8 cellular contexts compared by ENCODE assay signal in genomic region chr12:125340791-125341190, GRCh38.
DNase-seq lines count a peak whose midpoint lies in the region; ATAC-seq and TF ChIP-seq lines count a peak whose summit lies in the region.

No MANE protein-coding gene starts in this region.

- no peak overlapping the region for H3K4me3 Mint-ChIP-seq in CD8-positive, alpha-beta memory T cell

- no peak overlapping the region for H3K4me2 ChIP-seq in MM.1S (ENCODE audit: low read depth, low read length)

- H3K9me2 ChIP-seq in MM.1S (replicated peaks; ENCODE audit: insufficient read depth, low read length) = no peaks in the 10 kb centered on the region

- H3K9me3 ChIP-seq in CD8-positive, alpha-beta memory T cell (ENCODE audit: low read length) = no peaks in the 10 kb centered on the region
- H3K9me3 ChIP-seq in MM.1S (replicated peaks; ENCODE audit: insufficient read depth, low read length) = no peaks in the 10 kb centered on the region

- no peak overlapping the region for H3K9ac ChIP-seq in MM.1S (ENCODE audit: low read length)

- no peak overlapping the region for H3K4me3 ChIP-seq in CD8-positive, alpha-beta memory T cell (ENCODE audit: low read length)
- no peak overlapping the region for H3K4me3 ChIP-seq in MM.1S (ENCODE audit: low read length)

- ATAC-seq in GM18870 (IDR thresholded peaks at IDR 0.05; ENCODE audit: unreplicated experiment) (no peak), GM21825 (IDR thresholded peaks at IDR 0.05; ENCODE audit: unreplicated experiment) (no peak)

- H3F3A ChIP-seq in MM.1S (ENCODE audit: insufficient read depth, low read length) = no peaks in the 10 kb centered on the region

- POLR2A ChIA-PET in CD8-positive, alpha-beta memory T cell (lab: Charles Lee) = no interaction called here

- H3K4me1 Mint-ChIP-seq in CD8-positive, alpha-beta memory T cell = no peaks in the 10 kb centered on the region

- no peak overlapping the region for H2AFZ ChIP-seq in MM.1S (ENCODE audit: low read length)

- H3K27ac ChIP-seq in CD8-positive, alpha-beta memory T cell (ENCODE audit: low read depth, low read length) = no peak overlapping the region
- no peak overlapping the region for H3K27ac ChIP-seq in MM.1S (ENCODE audit: low read length)

- H4K20me1 ChIP-seq in MM.1S (ENCODE audit: insufficient read depth, low read length) = no peaks in the 10 kb centered on the region

- no peaks in the 10 kb centered on the region for H3K27me3 ChIP-seq in CD8-positive, alpha-beta memory T cell (ENCODE audit: insufficient read depth, low read length, poor library complexity, severe bottlenecking)
- no peaks in the 10 kb centered on the region for H3K27me3 ChIP-seq in MM.1S (replicated peaks; ENCODE audit: insufficient read depth, low read length)

- no peaks in the 10 kb centered on the region for H3K36me3 ChIP-seq in CD8-positive, alpha-beta memory T cell (ENCODE audit: insufficient read depth, low read length)
- no peaks in the 10 kb centered on the region for H3K36me3 ChIP-seq in MM.1S (replicated peaks; ENCODE audit: insufficient read depth, low read length)

- peaks cover 8 to 24% of the 10 kb centered on the region in 2 donors for H3K27me3 Mint-ChIP-seq in CD8-positive, alpha-beta memory T cell

- peak; percentile 38 for DNase-seq in GM04504 (ENCODE audit: low read depth)
- DNase-seq in SK-MEL-5 (ENCODE audit: low read depth, low spot score) = peak; percentile 71
- DNase-seq in foreskin melanocyte = peak; percentile 69
- DNase-seq in putamen (ENCODE audit: low spot score) = peak; percentile 64
- DNase-seq in CD8-positive, alpha-beta memory T cell = no peak
- DNase-seq in MM.1S = no peak

- TF ChIP-seq CTCF in MM.1S (IDR thresholded peaks at IDR 0.05; ENCODE audit: low read length) = no peak

- no peaks in the 10 kb centered on the region for H3K79me2 ChIP-seq in MM.1S (ENCODE audit: low read length)

- peaks cover 0 to 3% (median 0%) of the 10 kb centered on the region in 5 donors for H3K9me3 Mint-ChIP-seq in CD8-positive, alpha-beta memory T cell

- H3K27ac Mint-ChIP-seq in CD8-positive, alpha-beta memory T cell = no peak overlapping the region

- no peaks in the 10 kb centered on the region for H3K4me1 ChIP-seq in CD8-positive, alpha-beta memory T cell (ENCODE audit: insufficient read depth, low read length)
- H3K4me1 ChIP-seq in MM.1S (ENCODE audit: low read length) = no peaks in the 10 kb centered on the region

- H3K36me3 Mint-ChIP-seq in CD8-positive, alpha-beta memory T cell = no peaks in the 10 kb centered on the region

- CTCF ChIA-PET in CD8-positive, alpha-beta memory T cell (lab: Charles Lee) = no interaction called here

- in situ Hi-C loops in SK-MEL-5 (cut with HindIII; ENCODE audit: low pct_unique_long_range_greater_than_20kb, low sequenced_read_pairs) = no loop called here

Comparison
In these comparisons a context has a peak if more than half of its experiments do, and no peak if none do; other contexts are left out.
1. DNase-seq: peak in GM04504 (single experiment), SK-MEL-5 (single experiment), foreskin melanocyte (single experiment) and putamen (single experiment); none in CD8-positive, alpha-beta memory T cell (0 of 5) and MM.1S (single experiment).